8 cellular contexts compared by ENCODE assay signal in the genomic region with DNA sequence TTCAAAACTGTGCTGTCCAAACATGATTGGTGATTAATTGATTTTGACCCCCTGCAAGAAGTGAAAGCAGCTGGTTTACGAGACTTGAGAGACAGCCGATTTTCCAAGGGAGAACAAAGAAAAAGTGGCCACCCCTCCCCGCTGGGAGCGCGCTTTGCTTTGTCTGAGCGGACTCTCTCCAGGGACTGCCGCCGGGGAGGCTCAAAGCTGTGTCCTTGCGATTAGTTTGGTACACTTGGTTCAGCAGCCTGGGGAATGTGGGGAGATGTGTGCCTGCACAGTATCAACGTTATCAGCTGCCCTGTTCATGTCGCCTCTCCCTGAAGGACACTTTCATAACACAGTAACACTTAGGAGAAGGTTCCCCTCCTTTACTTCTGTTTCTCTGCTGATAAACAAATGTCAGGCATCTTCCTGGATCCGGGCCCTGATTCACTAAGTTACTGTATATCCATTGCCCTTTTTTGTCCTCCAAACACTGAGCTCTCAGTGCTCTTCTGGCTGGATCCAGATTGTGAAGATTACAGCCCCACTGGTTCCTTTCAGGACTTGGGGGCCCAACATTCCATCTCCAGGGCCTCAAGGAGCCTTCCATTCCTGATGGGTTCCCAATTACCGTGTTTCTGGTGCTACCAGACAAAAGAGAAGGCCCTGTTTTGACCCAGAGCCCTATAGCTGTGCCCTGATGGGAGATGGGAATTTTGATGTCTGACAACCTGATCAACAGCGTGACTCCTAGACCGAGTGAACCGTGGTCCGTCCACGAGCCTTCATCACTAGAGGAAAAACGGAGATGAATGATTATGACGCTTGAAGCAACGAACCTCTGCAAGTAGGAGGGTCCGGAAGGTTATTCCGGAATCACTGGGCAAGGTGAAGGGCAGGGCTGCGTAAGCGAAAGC. TPM values are rescaled to one million over a fixed set of nuclear protein-coding genes. Genes with fewer than 3 reads are reported as not detected.
DNase-seq lines count a peak whose midpoint lies in the region; ATAC-seq and TF ChIP-seq lines count a peak whose summit lies in the region.

No MANE protein-coding gene starts in this region.

- DNase-seq in NCI-H2107 treated with DMSO at 0.1 percent for 48 hours (lab: John Stamatoyannopoulos, UW; ENCODE audit: unreplicated experiment) (peak; percentile 86), adrenal gland (peak; percentile 65 to 92 (median 86)), sciatic nerve (ENCODE audit: low spot score) (peak; percentile 66), GM10248 (ENCODE audit: extremely low spot score) (no peak), COLO829 (ENCODE audit: low spot score) (no peak)

- H3K27ac ChIP-seq in adrenal gland (peak overlapping the region; percentile 70 to 98 (median 86)), iPS-20b (ENCODE audit: low read length) (no peak overlapping the region)

- WGBS in adrenal gland, 4 donors, result 32 to 35% (median 34%) methylated on average over 25 of the region's 25 CpGs

- H3K4me1 ChIP-seq in ES-I3 (ENCODE audit: insufficient read depth, low read length) (peaks cover 19% of the 10 kb centered on the region), adrenal gland (replicated peaks in 1 of 2) (peaks cover 29 to 50% of the 10 kb centered on the region in 2 donors), iPS-20b (ENCODE audit: insufficient read depth, low read length) (peaks cover 12% of the 10 kb centered on the region; the same call in 1 of the 2 replicates)

- 0 out of 2 replicates have a peak overlapping the region, but pooled peaks have one; percentile 7 for H3K9ac ChIP-seq in ES-I3 (ENCODE audit: low read depth, low read length)
- peak overlapping the region; percentile 49; the same call in 1 of the 2 replicates for H3K9ac ChIP-seq in iPS-20b (ENCODE audit: low read depth, low read length)

- H3K36me3 ChIP-seq in ES-I3 (ENCODE audit: insufficient read depth, low read length) (no peaks in the 10 kb centered on the region), adrenal gland (replicated peaks in 1 of 2) (no peaks in the 10 kb centered on the region), iPS-20b (ENCODE audit: insufficient read depth, low read depth, low read length) (no peaks in the 10 kb centered on the region)

- POLR2A ChIA-PET in GM10248 (lab: Yijun Ruan, JAX), result no interaction called here

- peak in 1 of 2 donors; percentile 67 for TF ChIP-seq POLR2A in adrenal gland (IDR thresholded peaks at IDR 0.05)

- ATAC-seq in sciatic nerve, result peak; percentile 6
- ATAC-seq in GM21528 (IDR thresholded peaks at IDR 0.05; ENCODE audit: low FRiP score, unreplicated experiment), result no peak

- no peaks in the 10 kb centered on the region for H3K9me3 ChIP-seq in ES-I3 (ENCODE audit: control insufficient read depth, insufficient read depth, low read length)
- no peaks in the 10 kb centered on the region for H3K9me3 ChIP-seq in adrenal gland (replicated peaks in 1 of 3)
- no peaks in the 10 kb centered on the region for H3K9me3 ChIP-seq in iPS-20b (ENCODE audit: insufficient read depth, low read depth, low read length)

- intact Hi-C loops in adrenal gland (cut with DNase I), result loop anchor here (5.0 to 10.0 kb wide), 4 partner anchors 46 to 101 kb away; partner anchors contain the start of genes TUBA1A (in 2 of the 2) and TUBA1B (in 2 of the 2)
- intact Hi-C loops in sciatic nerve (cut with DNase I), result loop anchor here (5.0 to 10.0 kb wide), 3 partner anchors 41 to 168 kb away; partner anchors contain the start of genes KMT2D, RHEBL1 and TUBA1B

- TF ChIP-seq CTCF in adrenal gland (IDR thresholded peaks at IDR 0.05), result peak in 4 of 6 experiments; percentile 13 to 45 (median 28)
- TF ChIP-seq CTCF in GM10248 (IDR thresholded peaks at IDR 0.05; ENCODE audit: control extremely low read depth, extremely low read depth, low read depth, missing control alignments), result no peak

- H3K27me3 ChIP-seq in adrenal gland, result no peaks in the 10 kb centered on the region
- peaks cover 18% of the 10 kb centered on the region; the same call in 1 of the 2 replicates for H3K27me3 ChIP-seq in iPS-20b (ENCODE audit: insufficient read depth, low read length)

- CTCF ChIA-PET in GM10248 (lab: Yijun Ruan, JAX), result interaction anchor here (0.9 to 5.4 kb wide), 14 partner anchors 10 to 169 kb away, joined by 3 to 33 read pairs (median 4); partner anchors contain the start of gene DHH

- H3K4me3 ChIP-seq in adrenal gland (peak overlapping the region in 2 of 4 donors; percentile 1 to 21), iPS-20b (ENCODE audit: low read length) (peak overlapping the region; percentile 4; the same call in 1 of the 2 replicates)

RNA-seq across cellular contexts. Expression of gene TUBA1C, which starts 31.7 kb away (rescaled TPM):
- total RNA-seq in adrenal gland (100 to 1,000 TPM in 4 of 8 donors, 10 to 100 TPM in 4; 30.1 to 158 (median 93.3) TPM), sciatic nerve (59.8 TPM)
- polyA plus RNA-seq in adrenal gland, result 100 to 1,000 TPM in 1 of 3 donors, 10 to 100 TPM in 2; 43.7 to 292 (median 79.6) TPM

RNA-seq across cellular contexts. Expression of gene TUBA1A, which starts 44.3 kb away (rescaled TPM):
- total RNA-seq in adrenal gland (100 to 1,000 TPM in 6 of 8 donors, 10 to 100 TPM in 2; 59.1 to 227 (median 144) TPM), sciatic nerve (346 TPM)
- polyA plus RNA-seq in adrenal gland, result 100 to 1,000 TPM in 1 of 3 donors, 10 to 100 TPM in 2; 64.7 to 235 (median 81.1) TPM

Comparison
In these comparisons a context has a peak if more than half of its experiments do, and no peak if none do; other contexts are left out.
1. DNase-seq: peak in NCI-H2107 treated with DMSO at 0.1 percent for 48 hours (single experiment), adrenal gland (7 of 7) and sciatic nerve (single experiment); none in GM10248 (single experiment) and COLO829 (single experiment).